1 cellular context compared by ENCODE assay signal in genomic region chr11:6622261-6623171, GRCh38.
A peak's percentile ranks its signal among the peaks of the same experiment; 100 is the strongest.
TF ChIP-seq lines count a peak whose summit lies in the region.

No MANE protein-coding gene starts in this region.

TF ChIP-seq in GM12878, 131 proteins besides CTCF, POLR2A, EP300 and RAD21:
- TF ChIP-seq TCF12 (IDR thresholded peaks at IDR 0.05; ENCODE audit: low read depth, low read length) (0 out of 2 replicates have a peak, but pooled peaks have one; percentile 18), NFXL1 (IDR thresholded peaks at IDR 0.05; ENCODE audit: borderline replicate concordance) (no peak)
TF ChIP-seq in GM12878: peak in this region for 1.
